Comparison of ENCODE assay signal across 1 cellular context in genomic region chr6:168049681-168050224, GRCh38.
TF ChIP-seq lines count a peak whose summit lies in the region.

No MANE protein-coding gene starts in this region.

TF ChIP-seq in H1, 55 proteins besides CTCF, POLR2A, EP300 and RAD21:
- TF ChIP-seq POLR2AphosphoS5 (IDR thresholded peaks at IDR 0.05; ENCODE audit: low read depth, low read length) (no peak), YY1 (IDR thresholded peaks at IDR 0.05; ENCODE audit: low read depth, low read length) (no peak), BACH1 (IDR thresholded peaks at IDR 0.05; ENCODE audit: low read length) (no peak), CBX5 (IDR thresholded peaks at IDR 0.05; ENCODE audit: low read depth, low read length) (no peak), ASH2L (IDR thresholded peaks at IDR 0.05; ENCODE audit: low read length) (no peak), SP2 (IDR thresholded peaks at IDR 0.05; ENCODE audit: low read length) (no peak), NANOG (IDR thresholded peaks at IDR 0.05; ENCODE audit: insufficient read depth, low read depth, low read length, poor library complexity, severe bottlenecking) (no peak), SAP30 (IDR thresholded peaks at IDR 0.05; ENCODE audit: insufficient read depth, insufficient replicate concordance, low read length) (no peak), SIN3A (conservative IDR thresholded peaks at IDR 0.05 in 1 of 2, IDR thresholded peaks at IDR 0.05 in 1 of 2; ENCODE audit: low read depth in 1 of 2, low read length in 2 of 2) (no peak), MAX (IDR thresholded peaks at IDR 0.05) (no peak), KDM5A (IDR thresholded peaks at IDR 0.05; ENCODE audit: low read length) (no peak), POU5F1 (IDR thresholded peaks at IDR 0.05; ENCODE audit: low read depth, low read length) (no peak), SP1 (IDR thresholded peaks at IDR 0.05; ENCODE audit: low read depth, low read length) (no peak), SRF (IDR thresholded peaks at IDR 0.05; ENCODE audit: low read depth, low read length) (no peak), FOSL1 (IDR thresholded peaks at IDR 0.05; ENCODE audit: insufficient read depth, low read depth, low read length) (no peak)
